In the genomic region with DNA sequence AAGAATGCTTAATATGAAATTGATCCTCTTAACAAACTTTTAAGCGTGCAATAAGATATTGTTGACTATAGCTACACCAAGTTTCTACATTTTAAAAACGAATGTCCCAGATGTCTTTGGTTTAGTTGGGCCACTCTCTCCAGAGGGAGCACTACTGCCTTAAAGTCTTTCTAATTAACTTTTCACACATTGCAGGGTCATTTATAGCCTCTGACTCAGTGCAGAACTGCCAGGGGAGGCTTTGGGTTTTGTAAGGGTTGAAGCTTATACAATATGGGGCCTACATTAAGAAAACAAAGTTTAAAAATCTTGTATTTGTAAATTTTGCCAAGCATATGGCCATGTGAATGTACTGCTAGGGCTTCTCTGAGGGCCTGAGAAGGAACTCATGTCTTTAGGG, we compare ENCODE assay signal across 16 cellular contexts. TPM values are rescaled to one million over a fixed set of nuclear protein-coding genes. Genes with fewer than 3 reads are reported as not detected.
DNase-seq lines count a peak whose midpoint lies in the region; ATAC-seq and TF ChIP-seq lines count a peak whose summit lies in the region.
"Had no signal": no experiment of that assay in that cellular context is flagged by ENCODE, and none has a peak within 500 bp of the region (broad histone marks: within the 10 kb centered on the region; RNA-seq: fewer than 3 reads in every experiment).

No MANE protein-coding gene starts in this region.

- no peaks in the 10 kb centered on the region for H3K36me3 ChIP-seq in right atrium auricular region
- H3K36me3 ChIP-seq in testis (ENCODE audit: low read depth, missing control alignments), result no peaks in the 10 kb centered on the region
- no peaks in the 10 kb centered on the region for H3K36me3 ChIP-seq in CD4-positive, alpha-beta memory T cell (ENCODE audit: insufficient read depth, low read length)
- H3K36me3 ChIP-seq: HAP-1 had no signal

- H3K27ac ChIP-seq in right atrium auricular region (peak overlapping the region in 1 of 2 donors; percentile 48), testis (no peak overlapping the region)
- H3K27ac ChIP-seq in CD4-positive, alpha-beta memory T cell (ENCODE audit: low read depth, low read length), result no peak overlapping the region
- H3K27ac ChIP-seq: GM23248 had no signal

- CTCF ChIA-PET in CD4-positive, alpha-beta memory T cell (lab: Charles Lee; ENCODE audit: partially characterized antibody), result no interaction called here
- CTCF ChIA-PET in T-cell (lab: Charles Lee), result no interaction called here

- no peak overlapping the region for H3K27ac Mint-ChIP-seq in CD4-positive, alpha-beta memory T cell
- H3K27ac Mint-ChIP-seq in T-cell, result no peak overlapping the region

- H3K4me3 Mint-ChIP-seq in CD4-positive, alpha-beta memory T cell, result no peak overlapping the region
- H3K4me3 Mint-ChIP-seq in T-cell, result no peak overlapping the region

- POLR2A ChIA-PET in CD4-positive, alpha-beta memory T cell (lab: Charles Lee; ENCODE audit: partially characterized antibody), result no interaction called here
- POLR2A ChIA-PET in T-cell (lab: Charles Lee), result no interaction called here

- no peak for TF ChIP-seq POLR2A in NB4 (IDR thresholded peaks at IDR 0.05; ENCODE audit: extremely low read depth, insufficient read length)
- no peak for TF ChIP-seq POLR2A in testis (IDR thresholded peaks at IDR 0.05)

- DNase-seq in Right ventricle myocardium inferior (ENCODE audit: missing footprints), result no peak
- no peak for DNase-seq in right atrium auricular region (ENCODE audit: low spot score)
- peak; percentile 17 for DNase-seq in NB4 (ENCODE audit: low read depth)
- no peak for DNase-seq in left ventricle myocardium superior
- DNase-seq in testis, result no peak
- DNase-seq in globus pallidus (ENCODE audit: low spot score), result no peak
- DNase-seq in CD4-positive, alpha-beta memory T cell, result no peak
- no peak for DNase-seq in T-cell
- DNase-seq: GM23248, NCI-H1417 treated with DMSO at 0.1 percent for 48 hours, NCI-H187 treated with DMSO at 0.1 percent for 48 hours, NCI-H226, NCI-H526, SHP77 had no signal

- H3K4me3 ChIP-seq in right atrium auricular region, result no peak overlapping the region
- no peak overlapping the region for H3K4me3 ChIP-seq in NB4 (ENCODE audit: low read depth, low read length)
- H3K4me3 ChIP-seq in testis, result no peak overlapping the region
- H3K4me3 ChIP-seq in CD4-positive, alpha-beta memory T cell (ENCODE audit: low read length in 2 of 2), result no peak overlapping the region
- H3K4me3 ChIP-seq: GM23248, HAP-1 had no signal

- H3K4me1 Mint-ChIP-seq in CD4-positive, alpha-beta memory T cell, result no peaks in the 10 kb centered on the region
- H3K4me1 Mint-ChIP-seq in T-cell, result no peaks in the 10 kb centered on the region

- H3K9me3 ChIP-seq in right atrium auricular region (no peaks in the 10 kb centered on the region), testis (no peaks in the 10 kb centered on the region)
- H3K9me3 ChIP-seq in CD4-positive, alpha-beta memory T cell (ENCODE audit: control insufficient read depth in 1 of 2, low read length in 2 of 2), result no peaks in the 10 kb centered on the region
- H3K9me3 ChIP-seq: HAP-1 had no signal

- no peaks in the 10 kb centered on the region for H3K36me3 Mint-ChIP-seq in CD4-positive, alpha-beta memory T cell
- no peaks in the 10 kb centered on the region for H3K36me3 Mint-ChIP-seq in T-cell

- H3K27me3 Mint-ChIP-seq in CD4-positive, alpha-beta memory T cell, result no peaks in the 10 kb centered on the region
- no peaks in the 10 kb centered on the region for H3K27me3 Mint-ChIP-seq in T-cell

- H3K9me3 Mint-ChIP-seq in CD4-positive, alpha-beta memory T cell, result peaks cover 0 to 2% (median 0%) of the 10 kb centered on the region in 8 donors
- no peaks in the 10 kb centered on the region for H3K9me3 Mint-ChIP-seq in T-cell

- peak; percentile 6 for ATAC-seq in Right ventricle myocardium inferior
- ATAC-seq in left ventricle myocardium superior, result peak; percentile 42
- ATAC-seq in T-cell (replicated peaks in 1 of 4), result no peak
- ATAC-seq: SK-N-SH treated with all-trans-retinoic acid at 6 μM for 48 hours had no signal

- intact Hi-C loops in Right ventricle myocardium inferior (cut with DNase I) (no loop called here), left ventricle myocardium superior (cut with micrococcal nuclease) (loop anchor here (10.0 kb wide), 1 partner anchor 1303 kb away; no protein-coding TSS in a partner anchor), testis (cut with DNase I; ENCODE audit: low total_unique reads) (no loop called here)
- intact Hi-C loops in CD4-positive, alpha-beta memory T cell (cut with micrococcal nuclease), result no loop called here

- TF ChIP-seq CTCF in right atrium auricular region (IDR thresholded peaks at IDR 0.05) (no peak), NB4 (IDR thresholded peaks at IDR 0.05; ENCODE audit: low read depth, low read length) (no peak), testis (IDR thresholded peaks at IDR 0.05) (no peak)

- H3K4me1 ChIP-seq in right atrium auricular region (peaks cover 0 to 18% of the 10 kb centered on the region in 2 donors), testis (no peaks in the 10 kb centered on the region)
- no peaks in the 10 kb centered on the region for H3K4me1 ChIP-seq in CD4-positive, alpha-beta memory T cell (ENCODE audit: insufficient read depth, low read length)
- H3K4me1 ChIP-seq: HAP-1 had no signal

- H3K27me3 ChIP-seq in right atrium auricular region, result no peaks in the 10 kb centered on the region
- H3K27me3 ChIP-seq in testis, result no peaks in the 10 kb centered on the region
- no peaks in the 10 kb centered on the region for H3K27me3 ChIP-seq in CD4-positive, alpha-beta memory T cell (ENCODE audit: insufficient read depth, low read length)

- WGBS in testis, 2 donors, result 68 to 74% methylated on average over 2 of the region's 2 CpGs

RNA-seq across cellular contexts. Expression of a gene that starts 30.2 kb away (rescaled TPM):
- total RNA-seq in Right ventricle myocardium inferior, result 999 TPM
- 100 to 1,000 TPM; 493 to 738 TPM for total RNA-seq in right atrium auricular region
- total RNA-seq in left ventricle myocardium superior, result 1,122 TPM
- total RNA-seq in testis, result 1 to 10 TPM; 1.4 to 3.2 TPM
- polyA plus RNA-seq in testis (ENCODE audit: insufficient read depth, low read depth, low replicate concordance), result 3.6 TPM
- under 1 TPM; 0.36 to 0.79 TPM for total RNA-seq in CD4-positive, alpha-beta memory T cell
- not detected for polyA plus RNA-seq in CD4-positive, alpha-beta memory T cell
- under 1 TPM; 0.09 to 0.35 (median 0.13) TPM for total RNA-seq in T-cell

Comparison
In these comparisons a context has a peak if more than half of its experiments do, and no peak if none do; other contexts are left out.
1. ATAC-seq: peak in Right ventricle myocardium inferior (single experiment) and left ventricle myocardium superior (single experiment); none in T-cell (0 of 4).
2. RNA of a gene that starts 30.2 kb away (total RNA-seq): 1,122 TPM in left ventricle myocardium superior (single experiment), 999 TPM in Right ventricle myocardium inferior (single experiment) and 493 to 738 TPM in right atrium auricular region; 1.4 to 3.2 TPM in testis, 0.36 to 0.79 TPM in CD4-positive, alpha-beta memory T cell and 0.09 to 0.35 TPM in T-cell; every median in the first group is over 100 times any median in the second.